ENCODE assay signal across 8 cellular contexts in the genomic region with DNA sequence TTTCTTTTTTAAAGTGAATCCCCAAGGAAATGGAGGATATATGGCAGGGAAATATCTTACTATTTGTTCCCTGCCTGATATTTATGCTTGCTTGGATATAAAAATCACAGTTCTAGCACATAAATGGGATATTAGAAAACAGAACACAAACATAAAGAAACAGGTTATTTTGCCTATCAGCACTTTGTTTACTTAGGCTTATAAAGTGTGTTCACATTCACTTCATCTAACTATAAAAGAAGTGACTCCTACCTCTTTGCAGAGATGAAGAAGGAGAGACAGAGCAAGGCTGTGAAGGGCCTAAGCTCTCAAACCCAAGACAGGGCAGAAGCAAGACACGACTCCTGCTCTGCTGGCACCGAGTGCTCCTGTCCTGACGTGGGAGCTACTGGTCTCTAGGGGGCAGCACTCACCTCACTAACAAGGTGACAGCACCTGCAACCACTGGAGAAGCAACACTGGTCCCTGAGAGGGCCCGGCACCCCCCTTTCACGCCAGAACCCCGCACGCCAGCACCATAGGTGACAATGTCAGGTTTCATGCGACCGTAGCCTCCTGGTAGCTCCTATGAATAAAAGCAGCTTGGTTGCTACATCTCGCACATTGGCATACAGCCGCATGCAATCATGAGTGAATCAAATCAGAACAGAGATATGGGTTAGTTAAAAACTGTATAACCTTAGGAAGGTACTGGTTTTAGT. TPM values are rescaled to one million over a fixed set of nuclear protein-coding genes. Genes with fewer than 3 reads are reported as not detected.
DNase-seq lines count a peak whose midpoint lies in the region; ATAC-seq and TF ChIP-seq lines count a peak whose summit lies in the region.

No MANE protein-coding gene starts in this region.

- H3K27me3 ChIP-seq in MG63, result no peaks in the 10 kb centered on the region
- no peaks in the 10 kb centered on the region for H3K27me3 ChIP-seq in adrenal gland
- H3K27me3 ChIP-seq in hepatocyte, result no peaks in the 10 kb centered on the region

- peaks cover 39 to 53% (median 48%) of the 10 kb centered on the region in 3 donors for H3K4me1 Mint-ChIP-seq in T-cell

- no peak overlapping the region for H3K4me3 Mint-ChIP-seq in T-cell

- H3K9me3 Mint-ChIP-seq in T-cell, result no peaks in the 10 kb centered on the region

- no peak overlapping the region for H3K27ac ChIP-seq in adrenal gland
- no peak overlapping the region for H3K27ac ChIP-seq in hepatocyte

- peak; percentile 49 for ATAC-seq in GM18909 (IDR thresholded peaks at IDR 0.05; ENCODE audit: poor library complexity, unreplicated experiment)
- peak; percentile 74 to 91 (median 84) for ATAC-seq in T-cell (replicated peaks in 1 of 4)

- TF ChIP-seq POLR2A in adrenal gland (IDR thresholded peaks at IDR 0.05), result no peak

- intact Hi-C loops in adrenal gland (cut with DNase I), result loop anchor here (5.0 to 10.0 kb wide), 2 partner anchors 88 to 100 kb away; partner anchors contain the start of gene TAF1C (in 1 of the 2)

- H3K4me1 ChIP-seq in adrenal gland (replicated peaks in 1 of 2) (peaks cover 18 to 38% of the 10 kb centered on the region in 2 donors), hepatocyte (ENCODE audit: insufficient read depth) (no peaks in the 10 kb centered on the region)

- H3K4me3 ChIP-seq in MG63, result no peak overlapping the region
- no peak overlapping the region for H3K4me3 ChIP-seq in adrenal gland
- H3K4me3 ChIP-seq in hepatocyte, result no peak overlapping the region

- H3K36me3 ChIP-seq in MG63 (peaks cover 8% of the 10 kb centered on the region), adrenal gland (replicated peaks in 1 of 2) (peaks cover 0 to 68% of the 10 kb centered on the region in 2 donors), hepatocyte (replicated peaks; ENCODE audit: insufficient read depth, low read depth) (no peaks in the 10 kb centered on the region)

- POLR2A ChIA-PET in T-cell (lab: Charles Lee), result no interaction called here

- H3K27ac Mint-ChIP-seq in T-cell, result peak overlapping the region; percentile 23 to 52

- WGBS in adrenal gland, 4 donors, result 52 to 61% (median 57%) methylated on average over 9 to 11 of the region's 11 CpGs
- 58% methylated on average over 11 of the region's 11 CpGs for WGBS in hepatocyte (ENCODE audit: low lambda C conversion rate, missing lambda C conversion rate)

- H2AFZ ChIP-seq in hepatocyte, result no peak overlapping the region

- H3K79me2 ChIP-seq in hepatocyte, result peaks cover 8% of the 10 kb centered on the region

- H3K36me3 Mint-ChIP-seq in T-cell, result peaks cover 58% of the 10 kb centered on the region

- peak; percentile 37 to 70 (median 58) for TF ChIP-seq CTCF in adrenal gland (IDR thresholded peaks at IDR 0.05)
- peak; percentile 72 for TF ChIP-seq CTCF in hepatocyte (IDR thresholded peaks at IDR 0.05; ENCODE audit: poor library complexity)

- no peaks in the 10 kb centered on the region for H3K9me2 ChIP-seq in hepatocyte (replicated peaks; ENCODE audit: insufficient read depth)

- no peaks in the 10 kb centered on the region for H4K20me1 ChIP-seq in hepatocyte (ENCODE audit: insufficient read depth, poor library complexity, severe bottlenecking)

- H3K9me3 ChIP-seq in MG63 (no peaks in the 10 kb centered on the region), adrenal gland (replicated peaks in 1 of 3) (no peaks in the 10 kb centered on the region), hepatocyte (ENCODE audit: low read depth) (no peaks in the 10 kb centered on the region)

- no peaks in the 10 kb centered on the region for H3K27me3 Mint-ChIP-seq in T-cell

- H3K4me2 ChIP-seq in hepatocyte, result no peak overlapping the region

- peak; percentile 74 for DNase-seq in AG08395 (ENCODE audit: low spot score)
- peak; percentile 45 for DNase-seq in MG63
- DNase-seq in T-cell, result peak; percentile 27 to 76 (median 64)
- DNase-seq in adrenal gland, result peak; percentile 55 to 84 (median 68)
- peak; percentile 84 for DNase-seq in hepatocyte (ENCODE audit: low spot score)
- DNase-seq in stimulated activated CD4-positive, alpha-beta T cell treated with anti-CD3 and anti-CD28 coated beads, Interleukin-15, amount 100 ng/mL, for 24 hours, result peak; percentile 78
- DNase-seq in medulla oblongata (ENCODE audit: extremely low spot score), result no peak

- CTCF ChIA-PET in T-cell (lab: Charles Lee), result interaction anchor here (0.5 to 8.0 kb wide), 12 partner anchors 12 to 801 kb away, joined by 3 to 67 read pairs (median 4); partner anchors contain the start of genes TAF1C (in 2 of the 2), DNAAF1 (in 1 of the 2), HSDL1 (in 1 of the 2) and MBTPS1 (in 1 of the 2)

RNA-seq across cellular contexts. Expression of gene MBTPS1, which starts 32.0 kb away (rescaled TPM):
- total RNA-seq in MG63 (2014; rRNA removed; shearing (Covaris generic); ENCODE audit: low replicate concordance), result 57.3 and 66.2 TPM in 2 replicates
- total RNA-seq in T-cell, result 100 to 1,000 TPM; 122 to 142 (median 131) TPM
- total RNA-seq in adrenal gland, result 100 to 1,000 TPM in 2 of 8 donors, 10 to 100 TPM in 6; 69.0 to 132 (median 88.4) TPM
- 10 to 100 TPM; 61.5 to 71.5 (median 65.3) TPM for polyA plus RNA-seq in adrenal gland
- total RNA-seq in hepatocyte, result 76.8 and 82.9 TPM in 2 replicates
- 61.5 and 65.9 TPM in 2 replicates for polyA plus RNA-seq in hepatocyte

RNA-seq across cellular contexts. Expression of gene SLC38A8, which starts 42.1 kb away (rescaled TPM):
- total RNA-seq in MG63 (2014; rRNA removed; shearing (Covaris generic); ENCODE audit: low replicate concordance), result not detected in 2 replicates
- total RNA-seq in T-cell, result not detected
- total RNA-seq in adrenal gland, result 1 to 10 TPM in 1 of 8 donors, under 1 TPM in 2, not detected in 5; 0.55 to 1.1 (median 0.65) TPM
- under 1 TPM in 2 of 3 donors, not detected in 1; 0.07 to 0.31 TPM for polyA plus RNA-seq in adrenal gland
- total RNA-seq in hepatocyte, result not detected in 2 replicates
- polyA plus RNA-seq in hepatocyte, result not detected in 2 replicates
